In genomic region chr3:69180869-69181591, GRCh38 we compare ENCODE assay signal across 20 cellular contexts. TPM values are rescaled to one million over a fixed set of nuclear protein-coding genes. Genes with fewer than 3 reads are reported as not detected.
DNase-seq lines count a peak whose midpoint lies in the region; ATAC-seq, FAIRE-seq and TF ChIP-seq lines count a peak whose summit lies in the region.
"Had no signal": no experiment of that assay in that cellular context is flagged by ENCODE, and none has a peak within 500 bp of the region (broad histone marks: within the 10 kb centered on the region; RNA-seq: fewer than 3 reads in every experiment).

No MANE protein-coding gene starts in this region.

- no peak overlapping the region for H3K9ac ChIP-seq in liver (ENCODE audit: low read depth in 1 of 2, low read length in 2 of 2)

- peaks cover 100% of the 10 kb centered on the region for H3K36me3 Mint-ChIP-seq in stimulated activated effector memory CD8-positive, alpha-beta T cell treated with anti-CD3 and anti-CD28 coated beads, Interleukin-12 subunit alpha, Interleukin-12 subunit beta, amount 100 ng/mL, for 72 hours

- no peak overlapping the region for H3K4me3 Mint-ChIP-seq in stimulated activated effector memory CD8-positive, alpha-beta T cell treated with anti-CD3 and anti-CD28 coated beads, Interleukin-12 subunit alpha, Interleukin-12 subunit beta, amount 100 ng/mL, for 72 hours
- H3K4me3 Mint-ChIP-seq: activated naive CD8-positive, alpha-beta T cell treated with anti-CD3 and anti-CD28 coated beads, Interleukin-2, amount 10 ng/mL, durations not matched to agents 7 days and 5 days; activated T-cell treated with anti-CD3 and anti-CD28 coated beads, Interleukin-2, amount 50 U/mL, for 4 hours; endodermal cell; naive thymus-derived CD4-positive, alpha-beta T cell had no signal

- 85% methylated on average over 23 of the region's 23 CpGs for WGBS in liver

- H3K27ac ChIP-seq in brain microvascular endothelial cell (peak overlapping the region; percentile 87), liver (ENCODE audit: low read depth in 1 of 2, low read length in 2 of 2) (peak overlapping the region; percentile 39 to 88), Peyer's patch (peak overlapping the region in 2 of 4 donors; percentile 23 to 75)

- no peak for DNase-seq in HTR-8/SVneo (ENCODE audit: insufficient read length, low spot score)
- DNase-seq in brain microvascular endothelial cell: no peak
- no peak for DNase-seq in stimulated activated effector memory CD8-positive, alpha-beta T cell treated with anti-CD3 and anti-CD28 coated beads, Interleukin-12 subunit alpha, Interleukin-12 subunit beta, amount 100 ng/mL, for 72 hours (ENCODE audit: low spot score in 2 of 2)
- no peak for DNase-seq in Peyer's patch
- DNase-seq in NCI-H1694 treated with DMSO at 0.1 percent for 48 hours (lab: John Stamatoyannopoulos, UW): no peak
- no peak for DNase-seq in NCI-H187 (lab: John Stamatoyannopoulos, UW)
- DNase-seq: activated naive CD8-positive, alpha-beta T cell treated with anti-CD3 and anti-CD28 coated beads, Interleukin-2, amount 10 ng/mL, durations not matched to agents 7 days and 5 days; activated T-cell treated with anti-CD3 and anti-CD28 coated beads, Interleukin-2, amount 50 U/mL, for 4 hours; central memory CD4-positive, alpha-beta T cell; DMS 273 treated with DMSO at 0.1 percent for 48 hours; endodermal cell; GF-D8; naive thymus-derived CD4-positive, alpha-beta T cell; NCI-H187 treated with DMSO at 0.1 percent for 48 hours; NCI-H526 had no signal

- H3K27ac Mint-ChIP-seq in stimulated activated effector memory CD8-positive, alpha-beta T cell treated with anti-CD3 and anti-CD28 coated beads, Interleukin-12 subunit alpha, Interleukin-12 subunit beta, amount 100 ng/mL, for 72 hours: peak overlapping the region; percentile 9
- H3K27ac Mint-ChIP-seq: activated naive CD8-positive, alpha-beta T cell treated with anti-CD3 and anti-CD28 coated beads, Interleukin-2, amount 10 ng/mL, durations not matched to agents 7 days and 5 days; endodermal cell had no signal

- H3K9me3 ChIP-seq in liver (ENCODE audit: control insufficient read depth in 4 of 4, low read length in 3 of 4): no peaks in the 10 kb centered on the region
- no peaks in the 10 kb centered on the region for H3K9me3 ChIP-seq in Peyer's patch

- no peaks in the 10 kb centered on the region for H3K36me3 ChIP-seq in brain microvascular endothelial cell (replicated peaks)
- peaks cover 5 to 51% (median 35%) of the 10 kb centered on the region in 4 donors for H3K36me3 ChIP-seq in liver (ENCODE audit: control insufficient read depth in 4 of 4, insufficient read depth in 3 of 4, low read depth in 1 of 4, low read length in 3 of 4)
- H3K36me3 ChIP-seq in Peyer's patch: peaks cover 0 to 29% (median 0%) of the 10 kb centered on the region in 3 donors

- TF ChIP-seq CTCF in brain microvascular endothelial cell (IDR thresholded peaks at IDR 0.05; ENCODE audit: low read depth, low read length, missing control alignments) (no peak), liver (IDR thresholded peaks at IDR 0.05; ENCODE audit: low read depth, low read length, missing input control) (no peak), Peyer's patch (IDR thresholded peaks at IDR 0.05) (no peak)

- H3K4me1 ChIP-seq in liver (ENCODE audit: control insufficient read depth in 4 of 4, insufficient read depth in 4 of 4, low read length in 3 of 4) (peaks cover 4 to 43% (median 17%) of the 10 kb centered on the region in 4 donors), Peyer's patch (peaks cover 0 to 42% (median 0%) of the 10 kb centered on the region in 4 donors)

- ATAC-seq in stimulated activated effector memory CD8-positive, alpha-beta T cell treated with anti-CD3 and anti-CD28 coated beads, Interleukin-12 subunit alpha, Interleukin-12 subunit beta, amount 100 ng/mL, for 72 hours: no peak
- ATAC-seq: activated T-cell treated with anti-CD3 and anti-CD28 coated beads, Interleukin-2, amount 50 U/mL, for 4 hours; naive thymus-derived CD4-positive, alpha-beta T cell had no signal

- H3K9me3 Mint-ChIP-seq in stimulated activated effector memory CD8-positive, alpha-beta T cell treated with anti-CD3 and anti-CD28 coated beads, Interleukin-12 subunit alpha, Interleukin-12 subunit beta, amount 100 ng/mL, for 72 hours: no peaks in the 10 kb centered on the region
- H3K9me3 Mint-ChIP-seq: activated naive CD8-positive, alpha-beta T cell treated with anti-CD3 and anti-CD28 coated beads, Interleukin-2, amount 10 ng/mL, durations not matched to agents 7 days and 5 days; activated T-cell treated with anti-CD3 and anti-CD28 coated beads, Interleukin-2, amount 50 U/mL, for 4 hours; endodermal cell; naive thymus-derived CD4-positive, alpha-beta T cell had no signal

- H3K27me3 ChIP-seq in brain microvascular endothelial cell (replicated peaks): no peaks in the 10 kb centered on the region
- H3K27me3 ChIP-seq in liver (ENCODE audit: control insufficient read depth in 4 of 4, insufficient read depth in 4 of 4, low read length in 3 of 4): no peaks in the 10 kb centered on the region
- H3K27me3 ChIP-seq in Peyer's patch: no peaks in the 10 kb centered on the region

- in situ Hi-C loops in brain microvascular endothelial cell (cut with HindIII; ENCODE audit: low pct_ligation_motif_present, low sequenced_read_pairs): no loop called here

- H3K4me3 ChIP-seq in brain microvascular endothelial cell (ENCODE audit: low read depth, low read length) (no peak overlapping the region), liver (ENCODE audit: low read depth in 1 of 3, low read length in 3 of 3) (no peak overlapping the region), Peyer's patch (no peak overlapping the region)

- no peak for TF ChIP-seq POLR2A in Peyer's patch (IDR thresholded peaks at IDR 0.05)

- FAIRE-seq in HTR-8/SVneo (lab: Jason Lieb, UNC): peak; percentile 82
- FAIRE-seq: GM12892 had no signal

- no peak for TF ChIP-seq RAD21 in liver (IDR thresholded peaks at IDR 0.05)

- peaks cover 50% of the 10 kb centered on the region for H3K4me1 Mint-ChIP-seq in stimulated activated effector memory CD8-positive, alpha-beta T cell treated with anti-CD3 and anti-CD28 coated beads, Interleukin-12 subunit alpha, Interleukin-12 subunit beta, amount 100 ng/mL, for 72 hours

TF ChIP-seq in liver, 16 proteins besides CTCF, POLR2A, EP300 and RAD21:
- no peak for TF ChIP-seq YY1 (IDR thresholded peaks at IDR 0.05)
- no peak for TF ChIP-seq HNF4G (IDR thresholded peaks at IDR 0.05)
- no peak for TF ChIP-seq RXRA (IDR thresholded peaks at IDR 0.05)
- TF ChIP-seq HNF4A (conservative IDR thresholded peaks at IDR 0.05): no peak
- no peak for TF ChIP-seq ZBTB33 (IDR thresholded peaks at IDR 0.05)
- no peak for TF ChIP-seq FOXA2 (IDR thresholded peaks at IDR 0.05)
TF ChIP-seq in liver: peak in this region for 0.

RNA-seq across cellular contexts. Expression of gene LMOD3, which starts 58.6 kb away (rescaled TPM):
- total RNA-seq in liver (not detected), Peyer's patch (not detected)
- polyA plus RNA-seq in liver: under 1 TPM; 0.02 to 0.04 TPM
- total RNA-seq: activated naive CD8-positive, alpha-beta T cell treated with anti-CD3 and anti-CD28 coated beads, Interleukin-2, amount 10 ng/mL, durations not matched to agents 7 days and 5 days; activated T-cell treated with anti-CD3 and anti-CD28 coated beads, Interleukin-2, amount 50 U/mL, for 4 hours; endodermal cell; fibroblast of villous mesenchyme; naive thymus-derived CD4-positive, alpha-beta T cell; subcutaneous adipose tissue had no signal
- polyA plus RNA-seq: BJ had no signal
